Comparison of ENCODE assay signal across 17 cellular contexts in the genomic region with DNA sequence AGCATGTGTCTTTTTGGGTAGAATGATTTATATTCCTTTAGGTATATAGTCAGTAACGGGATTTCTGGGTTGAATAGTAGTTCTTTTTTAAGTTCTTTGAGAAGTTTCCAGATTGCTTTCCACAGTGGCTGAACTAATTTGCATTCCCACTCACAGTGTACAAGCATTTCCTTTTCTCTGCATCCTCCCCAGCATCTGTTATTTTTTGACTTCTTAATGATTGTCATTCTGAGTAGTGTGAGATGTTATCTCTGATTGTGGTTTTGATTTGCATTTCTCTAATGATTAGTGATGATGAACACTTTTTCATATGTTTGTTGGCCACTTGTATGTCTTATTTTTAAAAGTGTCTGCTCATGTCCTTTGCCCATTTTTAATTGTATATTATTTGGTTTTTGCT.
DNase-seq lines count a peak whose midpoint lies in the region; ATAC-seq lines count a peak whose summit lies in the region.
"Had no signal": no experiment of that assay in that cellular context is flagged by ENCODE, and none has a peak within 500 bp of the region (broad histone marks: within the 10 kb centered on the region; RNA-seq: fewer than 3 reads in every experiment).

No MANE protein-coding gene starts in this region.

- H3K4me1 Mint-ChIP-seq in activated T-cell treated with anti-CD3 and anti-CD28 coated beads, Interleukin-2, amount 50 U/mL, for 24 hours (ENCODE audit: low read depth), result no peaks in the 10 kb centered on the region
- H3K4me1 Mint-ChIP-seq: CD8-positive, alpha-beta memory T cell had no signal

- H3K36me3 Mint-ChIP-seq in activated T-cell treated with anti-CD3 and anti-CD28 coated beads, Interleukin-2, amount 50 U/mL, for 24 hours (ENCODE audit: low read depth), result no peaks in the 10 kb centered on the region
- H3K36me3 Mint-ChIP-seq: CD8-positive, alpha-beta memory T cell had no signal

- H3K9me3 Mint-ChIP-seq in activated T-cell treated with anti-CD3 and anti-CD28 coated beads, Interleukin-2, amount 50 U/mL, for 24 hours, result peaks cover 5% of the 10 kb centered on the region

- DNase-seq in NCI-H2227 treated with DMSO at 0.1 percent for 48 hours (lab: John Stamatoyannopoulos, UW) (no peak), hypothalamus (lab: John Stamatoyannopoulos, UW) (no peak), amniotic stem cell (lab: John Stamatoyannopoulos, UW) (no peak)
- DNase-seq in activated T-cell treated with anti-CD3 and anti-CD28 coated beads, Interleukin-2, amount 50 U/mL, for 24 hours, result no peak
- DNase-seq: ACHN; CD8-positive, alpha-beta memory T cell; dorsolateral prefrontal cortex; HCEC 1CT; NCI-H1694 treated with DMSO at 0.1 percent for 48 hours; NCI-H526; spleen; uterus; WERI-Rb-1 had no signal

- H3K27ac Mint-ChIP-seq in activated T-cell treated with anti-CD3 and anti-CD28 coated beads, Interleukin-2, amount 50 U/mL, for 24 hours, result no peak overlapping the region
- H3K27ac Mint-ChIP-seq: CD8-positive, alpha-beta memory T cell had no signal

- H3K4me3 Mint-ChIP-seq in activated T-cell treated with anti-CD3 and anti-CD28 coated beads, Interleukin-2, amount 50 U/mL, for 24 hours, result no peak overlapping the region
- H3K4me3 Mint-ChIP-seq: CD8-positive, alpha-beta memory T cell had no signal

- ATAC-seq in GM18499 (IDR thresholded peaks at IDR 0.05; ENCODE audit: insufficient read depth, unreplicated experiment) (peak; percentile 60), GM19452 (IDR thresholded peaks at IDR 0.05; ENCODE audit: unreplicated experiment) (peak; percentile 65), HG02884 (IDR thresholded peaks at IDR 0.05; ENCODE audit: unreplicated experiment) (peak; percentile 56), HG03457 (IDR thresholded peaks at IDR 0.05; ENCODE audit: unreplicated experiment) (peak; percentile 63)

- H3K27me3 Mint-ChIP-seq in activated T-cell treated with anti-CD3 and anti-CD28 coated beads, Interleukin-2, amount 50 U/mL, for 24 hours, result no peaks in the 10 kb centered on the region
- H3K27me3 Mint-ChIP-seq: CD8-positive, alpha-beta memory T cell had no signal
